8 cellular contexts compared by ENCODE assay signal in genomic region chr12:10491766-10492165, GRCh38. TPM values are rescaled to one million over a fixed set of nuclear protein-coding genes. Genes with fewer than 3 reads are reported as not detected.
"Had no signal": no experiment of that assay in that cellular context is flagged by ENCODE, and none has a peak within 500 bp of the region (broad histone marks: within the 10 kb centered on the region; RNA-seq: fewer than 3 reads in every experiment).

No MANE protein-coding gene starts in this region.

- DNase-seq: H9, HFFc6, KBM-7 had no signal

- H3K4me2 ChIP-seq: GM23338 had no signal

- H3K4me1 Mint-ChIP-seq: GM23338, H9 had no signal

- H2AFZ ChIP-seq: GM23338 had no signal

- H3K9me3 Mint-ChIP-seq: GM23338, HFFc6 had no signal

- ATAC-seq: GM23338, HCT116 had no signal

- H3K4me3 ChIP-seq: GM23338 had no signal

- H3K27ac Mint-ChIP-seq: GM23338, H9, HFFc6, IgD-negative memory B cell had no signal

- H3K4me3 Mint-ChIP-seq: GM23338, H9, HFFc6, IgD-negative memory B cell had no signal

RNA-seq across cellular contexts. Expression of gene KLRC1, which starts 38.6 kb away (rescaled TPM):
- total RNA-seq: GM23338, H1, H9, HFFc6, HT-29 had no signal
- polyA plus RNA-seq: GM23338, H1 had no signal

RNA-seq across cellular contexts. Expression of gene KLRC2, which starts 56.0 kb away (rescaled TPM):
- total RNA-seq: GM23338, H1, H9, HFFc6 had no signal
- polyA plus RNA-seq: GM23338, H1, IgD-negative memory B cell had no signal
